ENCODE assay signal across 23 cellular contexts in genomic region chr12:88375301-88375959, GRCh38.
"Had no signal": no experiment of that assay in that cellular context is flagged by ENCODE, and none has a peak within 500 bp of the region (broad histone marks: within the 10 kb centered on the region; RNA-seq: fewer than 3 reads in every experiment).

No MANE protein-coding gene starts in this region.

- H3K36me3 Mint-ChIP-seq: activated naive CD4-positive, alpha-beta T cell treated with anti-CD3 and anti-CD28 coated beads, Interleukin-2, amount 50 U/mL, for 24 hours had no signal

- H3K27ac Mint-ChIP-seq: activated naive CD4-positive, alpha-beta T cell treated with anti-CD3 and anti-CD28 coated beads, Interleukin-2, amount 50 U/mL, for 24 hours; activated T-cell treated with anti-CD3 and anti-CD28 coated beads, Interleukin-2, amount 50 U/mL, for 72 hours; effector memory CD8-positive, alpha-beta T cell; stimulated activated naive CD8-positive, alpha-beta T cell treated with anti-CD3 and anti-CD28 coated beads, Interleukin-15, amount 100 ng/mL, for 72 hours; T-helper 1 cell treated with Interleukin-12 subunit alpha and Interleukin-12 subunit beta and Interleukin-4 antibody, amounts not matched to agents 30 μg/mL and 1 μg/mL, for 36 hours had no signal

- H3K4me3 Mint-ChIP-seq: activated naive CD4-positive, alpha-beta T cell treated with anti-CD3 and anti-CD28 coated beads, Interleukin-2, amount 50 U/mL, for 24 hours; activated T-cell treated with anti-CD3 and anti-CD28 coated beads, Interleukin-2, amount 50 U/mL, for 72 hours; effector memory CD8-positive, alpha-beta T cell; stimulated activated naive CD8-positive, alpha-beta T cell treated with anti-CD3 and anti-CD28 coated beads, Interleukin-15, amount 100 ng/mL, for 72 hours; T-helper 1 cell treated with Interleukin-12 subunit alpha and Interleukin-12 subunit beta and Interleukin-4 antibody, amounts not matched to agents 30 μg/mL and 1 μg/mL, for 36 hours had no signal

- H3K27me3 ChIP-seq: adrenal gland, cardiac muscle cell, left lung, suprapubic skin, transverse colon, uterus had no signal

- H3K27ac ChIP-seq: adrenal gland, cardiac muscle cell, left lung, prostate gland, suprapubic skin, transverse colon, uterus had no signal

- H3K27me3 Mint-ChIP-seq: activated naive CD4-positive, alpha-beta T cell treated with anti-CD3 and anti-CD28 coated beads, Interleukin-2, amount 50 U/mL, for 24 hours; effector memory CD8-positive, alpha-beta T cell; stimulated activated naive CD8-positive, alpha-beta T cell treated with anti-CD3 and anti-CD28 coated beads, Interleukin-15, amount 100 ng/mL, for 72 hours had no signal

- H3K36me3 ChIP-seq: adrenal gland, cardiac muscle cell, left lung, prostate gland, suprapubic skin, transverse colon, uterus had no signal

- ATAC-seq: activated CD4-positive, CD25-positive, alpha-beta regulatory T cell treated with anti-CD3 and anti-CD28 coated beads, Interleukin-2, amount 50 U/mL, for 24 hours; activated T-cell treated with anti-CD3 and anti-CD28 coated beads, Interleukin-2, amount 50 U/mL, for 72 hours; effector memory CD8-positive, alpha-beta T cell; left lung; right cardiac atrium; stimulated activated naive CD8-positive, alpha-beta T cell treated with anti-CD3 and anti-CD28 coated beads, Interleukin-15, amount 100 ng/mL, for 72 hours had no signal

- DNase-seq: activated CD4-positive, alpha-beta T cell treated with anti-CD3 and anti-CD28 coated beads, Interleukin-2, amount 50 U/mL, for 1 hour; activated CD8-positive, alpha-beta memory T cell treated with anti-CD3 and anti-CD28 coated beads, Interleukin-2, amount 50 U/mL, for 48 hours; activated effector memory CD4-positive, alpha-beta T cell treated with anti-CD3 and anti-CD28 coated beads, Interleukin-2, amount 50 U/mL, for 16 hours; activated T-cell treated with anti-CD3 and anti-CD28 coated beads, Interleukin-2, amount 50 U/mL, for 72 hours; adrenal gland; effector memory CD8-positive, alpha-beta T cell; hypothalamus; left lung; midbrain; occipital lobe; right cardiac atrium; small intestine; stimulated activated CD4-positive, alpha-beta T cell treated with anti-CD3 and anti-CD28 coated beads, Interleukin-15, amount 100 ng/mL, for 24 hours; stimulated activated CD4-positive, alpha-beta T cell treated with anti-CD3 and anti-CD28 coated beads, Interleukin-2, amount 100 ng/mL, for 48 hours; stimulated activated naive CD8-positive, alpha-beta T cell treated with anti-CD3 and anti-CD28 coated beads, Interleukin-15, amount 100 ng/mL, for 72 hours; transverse colon; uterus had no signal

- H3K9me3 Mint-ChIP-seq: activated naive CD4-positive, alpha-beta T cell treated with anti-CD3 and anti-CD28 coated beads, Interleukin-2, amount 50 U/mL, for 24 hours; activated T-cell treated with anti-CD3 and anti-CD28 coated beads, Interleukin-2, amount 50 U/mL, for 72 hours; effector memory CD8-positive, alpha-beta T cell; stimulated activated naive CD8-positive, alpha-beta T cell treated with anti-CD3 and anti-CD28 coated beads, Interleukin-15, amount 100 ng/mL, for 72 hours; T-helper 1 cell treated with Interleukin-12 subunit alpha and Interleukin-12 subunit beta and Interleukin-4 antibody, amounts not matched to agents 30 μg/mL and 1 μg/mL, for 36 hours had no signal

- H3K9me3 ChIP-seq: adrenal gland, left lung, prostate gland, suprapubic skin, transverse colon, uterus had no signal

- H3K4me1 Mint-ChIP-seq: activated naive CD4-positive, alpha-beta T cell treated with anti-CD3 and anti-CD28 coated beads, Interleukin-2, amount 50 U/mL, for 24 hours; stimulated activated naive CD8-positive, alpha-beta T cell treated with anti-CD3 and anti-CD28 coated beads, Interleukin-15, amount 100 ng/mL, for 72 hours had no signal

- H3K4me1 ChIP-seq: adrenal gland, left lung, prostate gland, suprapubic skin, transverse colon, uterus had no signal

- H3K4me3 ChIP-seq: adrenal gland, cardiac muscle cell, left lung, prostate gland, suprapubic skin, transverse colon, uterus had no signal
